Comparison of ENCODE assay signal across 16 cellular contexts in genomic region chr2:151498178-151498577, GRCh38.
A peak's percentile ranks its signal among the peaks of the same experiment; 100 is the strongest.
DNase-seq lines count a peak whose midpoint lies in the region; TF ChIP-seq lines count a peak whose summit lies in the region.
"Had no signal": no experiment of that assay in that cellular context is flagged by ENCODE, and none has a peak within 500 bp of the region (broad histone marks: within the 10 kb centered on the region; RNA-seq: fewer than 3 reads in every experiment).

No MANE protein-coding gene starts in this region.

- peak overlapping the region; percentile 7; the same call in 1 of the 2 replicates for H3K9ac ChIP-seq in HUES64 (ENCODE audit: low read depth, low read length)
- H3K9ac ChIP-seq: BLaER1 treated with 17β-estradiol and CSF1 and Interleukin-3, amounts not matched to agents 10 nM and 100 nM had no signal

- H3K9me3 ChIP-seq in HUES64 (ENCODE audit: insufficient read depth, low read depth, low read length) (no peaks in the 10 kb centered on the region), ascending aorta (no peaks in the 10 kb centered on the region)
- H3K9me3 ChIP-seq: BLaER1 treated with 17β-estradiol and CSF1 and Interleukin-3, amounts not matched to agents 10 nM and 100 nM had no signal

- peaks cover 26% of the 10 kb centered on the region for H3K4me1 ChIP-seq in HUES64 (ENCODE audit: insufficient read depth, low read length)
- H3K4me1 ChIP-seq in ascending aorta, result no peaks in the 10 kb centered on the region
- H3K4me1 ChIP-seq: BLaER1 treated with 17β-estradiol and CSF1 and Interleukin-3, amounts not matched to agents 10 nM and 100 nM had no signal

- H3K4me3 ChIP-seq in H7 (ENCODE audit: insufficient read depth, low read depth, low read length) (no peak overlapping the region), HUES64 (ENCODE audit: low read length) (no peak overlapping the region), ascending aorta (no peak overlapping the region)
- H3K4me3 ChIP-seq: BLaER1 treated with 17β-estradiol and CSF1 and Interleukin-3, amounts not matched to agents 10 nM and 100 nM; GM12878 had no signal

- peak overlapping the region; percentile 78 for H3K27ac ChIP-seq in HUES64 (ENCODE audit: low read depth, low read length)
- H3K27ac ChIP-seq in ascending aorta, result no peak overlapping the region
- H3K27ac ChIP-seq: BLaER1 treated with 17β-estradiol and CSF1 and Interleukin-3, amounts not matched to agents 10 nM and 100 nM; HL-60 had no signal

- H3K36me3 ChIP-seq in H7 (replicated peaks; ENCODE audit: control insufficient read depth, insufficient read depth, low read length), result no peaks in the 10 kb centered on the region
- H3K36me3 ChIP-seq in HUES64 (ENCODE audit: insufficient read depth, low read length), result no peaks in the 10 kb centered on the region
- H3K36me3 ChIP-seq in ascending aorta, result no peaks in the 10 kb centered on the region
- H3K36me3 ChIP-seq: BLaER1 treated with 17β-estradiol and CSF1 and Interleukin-3, amounts not matched to agents 10 nM and 100 nM had no signal

- intact Hi-C loops in ascending aorta (cut with DNase I), result no loop called here

- WGBS in HUES64, result no CpG with 5 or more reads among the region's 1 CpG

- H3K27me3 ChIP-seq in H7 (ENCODE audit: control insufficient read depth, insufficient read depth, low read length) (no peaks in the 10 kb centered on the region), HUES64 (ENCODE audit: insufficient read depth, low read length) (no peaks in the 10 kb centered on the region), ascending aorta (no peaks in the 10 kb centered on the region)
- H3K27me3 ChIP-seq: BLaER1 treated with 17β-estradiol and CSF1 and Interleukin-3, amounts not matched to agents 10 nM and 100 nM had no signal

- TF ChIP-seq CTCF in ascending aorta (IDR thresholded peaks at IDR 0.05), result no peak

- DNase-seq in H7, result peak; percentile 9
- peak; percentile 5 for DNase-seq in iPS DF 19.7 (ENCODE audit: low read depth, low spot score)
- DNase-seq in iPS-NIHi11 (ENCODE audit: low spot score), result peak; percentile 10
- DNase-seq in ascending aorta (ENCODE audit: low spot score in 2 of 2), result no peak
- no peak for DNase-seq in NCI-H2081 (lab: John Stamatoyannopoulos, UW)
- no peak for DNase-seq in DMS114 treated with DMSO at 0.1 percent for 48 hours (lab: John Stamatoyannopoulos, UW; ENCODE audit: unreplicated experiment)
- DNase-seq: Calu3; CD8-positive, alpha-beta T cell; DMS53; DND-41; EL; KBM-7 had no signal

Comparison
In these comparisons a context has a peak if more than half of its experiments do, and no peak if none do; other contexts are left out.
1. DNase-seq: peak in H7 (single experiment), iPS DF 19.7 (single experiment) and iPS-NIHi11 (single experiment); none in ascending aorta (0 of 2), NCI-H2081 (0 of 2) and DMS114 treated with DMSO at 0.1 percent for 48 hours (single experiment).